8 cellular contexts compared by ENCODE assay signal in the genomic region with DNA sequence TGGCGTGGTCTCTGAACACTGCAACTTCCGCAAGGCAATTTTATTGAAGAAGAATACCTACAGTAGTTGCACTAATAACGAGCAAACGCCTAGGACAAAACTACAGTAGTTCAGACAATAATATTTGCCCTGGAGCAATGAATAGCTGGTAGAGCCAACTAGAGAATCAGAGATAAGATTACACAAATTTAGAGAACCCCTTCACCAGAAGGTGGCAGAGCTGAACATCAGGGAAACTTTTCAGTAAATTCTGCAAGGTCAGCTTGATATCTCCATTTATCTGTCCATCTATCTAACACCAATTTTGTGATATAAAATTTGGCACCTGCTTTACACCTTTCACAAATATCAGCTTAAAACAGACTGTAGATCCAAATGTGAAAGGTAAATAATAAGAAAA.
DNase-seq lines count a peak whose midpoint lies in the region; ATAC-seq and TF ChIP-seq lines count a peak whose summit lies in the region.

No MANE protein-coding gene starts in this region.

- no peaks in the 10 kb centered on the region for H3K9me3 ChIP-seq in tibial artery

- in situ Hi-C loops in astrocyte of the spinal cord (cut with HindIII; ENCODE audit: low sequenced_read_pairs): no loop called here

- no peak for DNase-seq in GM12864 (ENCODE audit: low read depth)
- DNase-seq in NCI-H146 (lab: John Stamatoyannopoulos, UW): peak; percentile 68
- peak; percentile 14 for DNase-seq in astrocyte of the spinal cord (ENCODE audit: low read depth, low spot score)
- DNase-seq in midbrain (lab: John Stamatoyannopoulos, UW): peak; percentile 60
- DNase-seq in UCSD-AML1 (lab: John Stamatoyannopoulos, UW; ENCODE audit: unreplicated experiment): no peak
- no peak for DNase-seq in tibial artery
- DNase-seq in NCI-H128 (lab: John Stamatoyannopoulos, UW; ENCODE audit: unreplicated experiment): no peak

- no peaks in the 10 kb centered on the region for H3K36me3 ChIP-seq in tibial artery

- ATAC-seq in HG02678 (IDR thresholded peaks at IDR 0.05; ENCODE audit: unreplicated experiment): no peak

- no peaks in the 10 kb centered on the region for H3K4me1 ChIP-seq in tibial artery

- H3K4me3 ChIP-seq in GM12864 (ENCODE audit: low read depth, low read length): no peak overlapping the region
- no peak overlapping the region for H3K4me3 ChIP-seq in astrocyte of the spinal cord (ENCODE audit: low read depth, low read length)
- no peak overlapping the region for H3K4me3 ChIP-seq in tibial artery

- H3K27me3 ChIP-seq in tibial artery: no peaks in the 10 kb centered on the region

- H3K27ac ChIP-seq in tibial artery: no peak overlapping the region

- TF ChIP-seq CTCF in GM12864 (IDR thresholded peaks at IDR 0.05; ENCODE audit: low read depth, low read length, missing control alignments) (peak; percentile 27), astrocyte of the spinal cord (IDR thresholded peaks at IDR 0.05; ENCODE audit: low read depth, low read length) (peak; percentile 56), tibial artery (IDR thresholded peaks at IDR 0.05) (no peak)

- intact Hi-C loops in tibial artery (cut with DNase I; ENCODE audit: low total_unique reads): no loop called here

Comparison
In these comparisons a context has a peak if more than half of its experiments do, and no peak if none do; other contexts are left out.
1. DNase-seq: peak in NCI-H146 (single experiment), astrocyte of the spinal cord (single experiment) and midbrain (single experiment); none in GM12864 (single experiment), UCSD-AML1 (single experiment), tibial artery (0 of 2) and NCI-H128 (single experiment).
2. CTCF ChIP-seq: peak in GM12864 (single experiment) and astrocyte of the spinal cord (single experiment); none in tibial artery (0 of 2).